ENCODE assay signal across 8 cellular contexts in genomic region chr11:61699737-61700160, GRCh38. TPM values are rescaled to one million over a fixed set of nuclear protein-coding genes. Genes with fewer than 3 reads are reported as not detected.
A peak's percentile ranks its signal among the peaks of the same experiment; 100 is the strongest.
DNase-seq lines count a peak whose midpoint lies in the region; ATAC-seq lines count a peak whose summit lies in the region.

No MANE protein-coding gene starts in this region.

- peak; percentile 50 for DNase-seq in NCI-H128 (lab: John Stamatoyannopoulos, UW; ENCODE audit: unreplicated experiment)
- DNase-seq in SHP77 (lab: John Stamatoyannopoulos, UW), result peak; percentile 91
- DNase-seq in left ventricle myocardium superior, result peak; percentile 85
- no peak for DNase-seq in SK-N-DZ (ENCODE audit: low spot score)

- intact Hi-C loops in left ventricle myocardium superior (cut with micrococcal nuclease), result no loop called here

- ATAC-seq in left ventricle myocardium superior (peak; percentile 68), GM21381 (IDR thresholded peaks at IDR 0.05; ENCODE audit: unreplicated experiment) (no peak), GM18873 (IDR thresholded peaks at IDR 0.05; ENCODE audit: low FRiP score, unreplicated experiment) (no peak), HG03175 (IDR thresholded peaks at IDR 0.05; ENCODE audit: unreplicated experiment) (no peak)

- H3K27ac ChIP-seq in temporal lobe (ENCODE audit: low read depth, low read length), result peak overlapping the region; percentile 78

RNA-seq across cellular contexts. Expression of gene DAGLA, which starts 19.6 kb away (rescaled TPM):
- total RNA-seq in left ventricle myocardium superior (5.5 TPM), temporal lobe (7.4 TPM)
- 4.0 and 4.3 TPM in 2 replicates for polyA plus RNA-seq in SK-N-DZ (2014; cell fraction: cytosol; rRNA removed)
- polyA plus RNA-seq in SK-N-DZ (2014; cell fraction: nucleus; rRNA removed), result 4.3 and 6.7 TPM in 2 replicates

RNA-seq across cellular contexts. Expression of gene MYRF, which starts 52.7 kb away (rescaled TPM):
- total RNA-seq in left ventricle myocardium superior, result 2.1 TPM
- 1.2 TPM for total RNA-seq in temporal lobe
- polyA plus RNA-seq in SK-N-DZ (2014; cell fraction: cytosol; rRNA removed), result 15.1 and 15.2 TPM in 2 replicates
- 68.5 and 88.2 TPM in 2 replicates for polyA plus RNA-seq in SK-N-DZ (2014; cell fraction: nucleus; rRNA removed)
